ENCODE assay signal across 22 cellular contexts in genomic region chr18:70600225-70600925, GRCh38.
DNase-seq lines count a peak whose midpoint lies in the region; ATAC-seq and TF ChIP-seq lines count a peak whose summit lies in the region.
"Had no signal": no experiment of that assay in that cellular context is flagged by ENCODE, and none has a peak within 500 bp of the region (broad histone marks: within the 10 kb centered on the region; RNA-seq: fewer than 3 reads in every experiment).

No MANE protein-coding gene starts in this region.

- H3K4me3 Mint-ChIP-seq in activated T-cell treated with anti-CD3 and anti-CD28 coated beads, Interleukin-2, amount 50 U/mL, for 4 hours, result peak overlapping the region; percentile 59
- H3K4me3 Mint-ChIP-seq in CD4-positive, alpha-beta T cell, result peak overlapping the region; percentile 64
- H3K4me3 Mint-ChIP-seq in activated naive CD8-positive, alpha-beta T cell treated with anti-CD3 and anti-CD28 coated beads for 36 hours, result peak overlapping the region; percentile 66
- H3K4me3 Mint-ChIP-seq: HFFc6 had no signal

- no peak for TF ChIP-seq CTCF in CD4-positive, alpha-beta T cell (IDR thresholded peaks at IDR 0.05)
- no peak for TF ChIP-seq CTCF in psoas muscle (IDR thresholded peaks at IDR 0.05)

- no peak overlapping the region for H3K4me3 ChIP-seq in psoas muscle
- H3K4me3 ChIP-seq: MG63 had no signal

- H3K27ac Mint-ChIP-seq in CD4-positive, alpha-beta T cell, result peak overlapping the region; percentile 85
- H3K27ac Mint-ChIP-seq in activated naive CD8-positive, alpha-beta T cell treated with anti-CD3 and anti-CD28 coated beads for 36 hours, result peak overlapping the region; percentile 46
- H3K27ac Mint-ChIP-seq: HFFc6 had no signal

- CTCF ChIA-PET in CD4-positive, alpha-beta T cell (lab: Charles Lee), result no interaction called here

- peaks cover 9% of the 10 kb centered on the region for H3K4me1 Mint-ChIP-seq in activated T-cell treated with anti-CD3 and anti-CD28 coated beads, Interleukin-2, amount 50 U/mL, for 4 hours (ENCODE audit: low read depth)
- peaks cover 16% of the 10 kb centered on the region for H3K4me1 Mint-ChIP-seq in CD4-positive, alpha-beta T cell (ENCODE audit: low read depth)
- H3K4me1 Mint-ChIP-seq in activated naive CD8-positive, alpha-beta T cell treated with anti-CD3 and anti-CD28 coated beads for 36 hours, result peaks cover 10% of the 10 kb centered on the region

- H3K36me3 Mint-ChIP-seq in activated T-cell treated with anti-CD3 and anti-CD28 coated beads, Interleukin-2, amount 50 U/mL, for 4 hours (ENCODE audit: insufficient read depth), result no peaks in the 10 kb centered on the region
- H3K36me3 Mint-ChIP-seq in CD4-positive, alpha-beta T cell (ENCODE audit: low read depth), result peaks cover 10% of the 10 kb centered on the region
- peaks cover 12% of the 10 kb centered on the region for H3K36me3 Mint-ChIP-seq in activated naive CD8-positive, alpha-beta T cell treated with anti-CD3 and anti-CD28 coated beads for 36 hours

- ATAC-seq in activated T-cell treated with anti-CD3 and anti-CD28 coated beads, Interleukin-2, amount 50 U/mL, for 4 hours, result no peak
- no peak for ATAC-seq in CD4-positive, alpha-beta T cell (ENCODE audit: poor library complexity)
- no peak for ATAC-seq in psoas muscle
- ATAC-seq: PC-3 had no signal

- H3K9me3 Mint-ChIP-seq in activated T-cell treated with anti-CD3 and anti-CD28 coated beads, Interleukin-2, amount 50 U/mL, for 4 hours, result peaks cover 4% of the 10 kb centered on the region
- H3K9me3 Mint-ChIP-seq in CD4-positive, alpha-beta T cell, result peaks cover 5% of the 10 kb centered on the region
- peaks cover 9% of the 10 kb centered on the region for H3K9me3 Mint-ChIP-seq in activated naive CD8-positive, alpha-beta T cell treated with anti-CD3 and anti-CD28 coated beads for 36 hours

- DNase-seq in activated T-cell treated with anti-CD3 and anti-CD28 coated beads, Interleukin-2, amount 50 U/mL, for 4 hours, result no peak
- no peak for DNase-seq in activated T-cell treated with anti-CD3 and anti-CD28 coated beads for 4 hours
- DNase-seq in CD4-positive, alpha-beta T cell, result no peak
- peak; percentile 72 for DNase-seq in SK-N-DZ (ENCODE audit: low spot score)
- no peak for DNase-seq in activated naive CD8-positive, alpha-beta T cell treated with anti-CD3 and anti-CD28 coated beads for 36 hours
- DNase-seq in psoas muscle, result no peak
- DNase-seq in activated CD8-positive, alpha-beta memory T cell treated with anti-CD3 and anti-CD28 coated beads, Interleukin-2, amount 50 U/mL, for 48 hours, result no peak
- no peak for DNase-seq in cerebellar cortex (ENCODE audit: low spot score)
- DNase-seq: Caco-2, DND-41, H7, HFFc6, Kasumi-1, MG63, NCI-H1417 treated with DMSO at 0.1 percent for 48 hours, NCI-H187, NCI-H446 treated with DMSO at 0.1 percent for 48 hours, NCI-H526 treated with DMSO at 0.1 percent for 48 hours, PC-3, RPMI8226, SHP77 had no signal

- intact Hi-C loops in CD4-positive, alpha-beta T cell (cut with DNase I, micrococcal nuclease), result loop anchor here in 1 of 2 experiments (5.0 kb wide), 1 partner anchor 77 kb away; no protein-coding TSS in a partner anchor
- intact Hi-C loops in psoas muscle (cut with DNase I), result no loop called here

- H3K27ac ChIP-seq in CD4-positive, alpha-beta T cell (ENCODE audit: low read depth, low read length), result no peak overlapping the region
- H3K27ac ChIP-seq in psoas muscle, result no peak overlapping the region
- H3K27ac ChIP-seq: C4-2B had no signal

- POLR2A ChIA-PET in CD4-positive, alpha-beta T cell (lab: Charles Lee), result interaction anchor here (2.1 kb wide), 1 partner anchor 21 kb away, joined by 7 read pairs; no protein-coding TSS in a partner anchor

- H3K36me3 ChIP-seq in psoas muscle (ENCODE audit: insufficient read depth in 1 of 2, low read depth in 1 of 2), result no peaks in the 10 kb centered on the region
- H3K36me3 ChIP-seq: MG63 had no signal

- WGBS in psoas muscle, 3 donors, result 49 to 60% (median 51%) methylated on average over 1 of the region's 1 CpG

- no peaks in the 10 kb centered on the region for H3K27me3 Mint-ChIP-seq in activated T-cell treated with anti-CD3 and anti-CD28 coated beads, Interleukin-2, amount 50 U/mL, for 4 hours (ENCODE audit: low read depth)
- H3K27me3 Mint-ChIP-seq in CD4-positive, alpha-beta T cell, result no peaks in the 10 kb centered on the region
- H3K27me3 Mint-ChIP-seq in activated naive CD8-positive, alpha-beta T cell treated with anti-CD3 and anti-CD28 coated beads for 36 hours, result no peaks in the 10 kb centered on the region

- no peaks in the 10 kb centered on the region for H3K9me3 ChIP-seq in CD4-positive, alpha-beta T cell (ENCODE audit: control insufficient read depth, low read length)
- H3K9me3 ChIP-seq in psoas muscle, result no peaks in the 10 kb centered on the region
- H3K9me3 ChIP-seq: Caco-2, MG63 had no signal

- no peaks in the 10 kb centered on the region for H3K4me1 ChIP-seq in psoas muscle
- H3K4me1 ChIP-seq: Caco-2 had no signal

- no peaks in the 10 kb centered on the region for H3K27me3 ChIP-seq in CD4-positive, alpha-beta T cell (ENCODE audit: control insufficient read depth, insufficient read depth, low read length)
- no peaks in the 10 kb centered on the region for H3K27me3 ChIP-seq in psoas muscle (ENCODE audit: insufficient read depth in 3 of 3, low read length in 2 of 3)
